In the genomic region with DNA sequence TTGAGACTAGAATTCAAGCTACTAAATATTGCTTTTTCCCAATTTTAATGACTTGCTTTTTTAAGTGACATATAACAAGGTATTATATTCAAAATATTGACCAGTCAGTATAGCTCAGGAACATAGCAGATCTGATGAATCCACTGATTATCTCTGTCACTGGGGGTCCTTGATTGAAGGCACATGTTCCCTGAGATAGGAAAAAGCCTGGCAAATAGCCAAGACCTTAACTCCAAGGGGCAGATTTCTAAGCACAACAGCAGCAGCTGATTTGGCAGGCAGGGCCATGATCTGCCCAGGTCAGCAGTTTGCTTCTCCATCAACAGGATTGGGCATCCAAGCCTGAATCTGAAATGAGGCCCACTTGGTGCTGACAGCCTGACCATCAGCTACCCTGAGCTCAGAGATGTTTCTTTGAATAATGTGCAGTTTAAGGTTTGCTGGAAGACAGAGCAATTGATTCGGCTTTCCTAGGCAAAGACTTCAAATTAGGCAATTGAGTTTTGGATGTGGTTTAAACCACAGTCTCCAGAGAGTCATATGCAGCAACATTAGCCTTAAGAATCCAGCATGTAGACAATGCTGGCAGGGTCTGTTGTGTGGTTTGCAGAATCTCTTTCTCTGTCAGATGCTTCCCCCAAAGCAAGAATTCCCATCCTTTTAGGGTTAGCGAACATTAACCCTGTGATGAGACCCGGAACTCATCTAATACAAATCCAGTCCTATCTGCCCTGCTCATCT, we compare ENCODE assay signal across 12 cellular contexts.
"Had no signal": no experiment of that assay in that cellular context is flagged by ENCODE, and none has a peak within 500 bp of the region (broad histone marks: within the 10 kb centered on the region; RNA-seq: fewer than 3 reads in every experiment).

No MANE protein-coding gene starts in this region.

- H3K4me3 ChIP-seq: heart left ventricle, mucosa of descending colon, right atrium auricular region, upper lobe of right lung had no signal

- H3K36me3 ChIP-seq: heart left ventricle, neutrophil, right atrium auricular region, upper lobe of right lung had no signal

- H3K27me3 ChIP-seq: heart left ventricle, neutrophil, right atrium auricular region, upper lobe of right lung had no signal

- H3K27ac ChIP-seq: heart left ventricle, neutrophil, right atrium auricular region, upper lobe of right lung had no signal

- DNase-seq: activated naive CD8-positive, alpha-beta T cell treated with anti-CD3 and anti-CD28 coated beads, Interleukin-2, amount 10 ng/mL, durations not matched to agents 7 days and 5 days; anterior cingulate cortex; heart left ventricle; mammary epithelial cell; mucosa of descending colon; naive thymus-derived CD8-positive, alpha-beta T cell; stimulated activated CD4-positive, alpha-beta T cell treated with anti-CD3 and anti-CD28 coated beads, Interleukin-2, amount 100 ng/mL, for 24 hours; stimulated activated naive CD4-positive, alpha-beta T cell; T-helper 17 cell; upper lobe of right lung had no signal

- H3K9me3 ChIP-seq: heart left ventricle, mucosa of descending colon, neutrophil, right atrium auricular region, upper lobe of right lung had no signal

- H3K4me1 ChIP-seq: heart left ventricle, right atrium auricular region, upper lobe of right lung had no signal
